22 cellular contexts compared by ENCODE assay signal in the genomic region with DNA sequence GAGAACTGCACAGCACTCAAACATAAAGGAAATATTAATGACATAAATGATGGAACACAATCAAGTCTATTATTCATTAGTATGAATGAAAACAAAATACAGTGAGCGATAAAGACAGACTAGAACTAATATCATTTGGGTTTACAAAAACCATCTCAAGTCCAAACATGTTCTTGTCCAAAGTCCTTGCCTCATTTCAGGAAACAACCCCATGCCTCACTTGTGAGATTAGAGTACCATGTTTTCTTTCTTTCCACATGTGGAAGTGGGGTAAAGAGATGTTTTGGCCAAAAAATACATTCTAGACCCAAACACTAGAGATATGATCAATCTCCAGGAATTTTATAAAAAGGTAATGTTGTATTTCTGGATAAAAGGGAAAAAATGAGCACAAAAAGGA. TPM values are rescaled to one million over a fixed set of nuclear protein-coding genes. Genes with fewer than 3 reads are reported as not detected.
DNase-seq lines count a peak whose midpoint lies in the region; ATAC-seq, FAIRE-seq and TF ChIP-seq lines count a peak whose summit lies in the region.
"Had no signal": no experiment of that assay in that cellular context is flagged by ENCODE, and none has a peak within 500 bp of the region (broad histone marks: within the 10 kb centered on the region; RNA-seq: fewer than 3 reads in every experiment).

No MANE protein-coding gene starts in this region.

- intact Hi-C loops in mammary epithelial cell (cut with micrococcal nuclease) = no loop called here
- intact Hi-C loops in MCF 10A (cut with micrococcal nuclease) = no loop called here
- intact Hi-C loops in right lobe of liver (cut with DNase I) = no loop called here
- intact Hi-C loops in aorta (cut with DNase I) = loop anchor here in 1 of 2 donors (5.0 kb wide), 1 partner anchor 36 kb away; no protein-coding TSS in a partner anchor

- dilution Hi-C loops in mammary epithelial cell (cut with HindIII; ENCODE audit: low sequenced_read_pairs) (no loop called here), keratinocyte (cut with MboI; ENCODE audit: extremely low pct_ligation_motif_present, low sequenced_read_pairs) (no loop called here)

- no peaks in the 10 kb centered on the region for H3K27me3 Mint-ChIP-seq in MCF 10A (ENCODE audit: insufficient read depth, unreplicated experiment)
- H3K27me3 Mint-ChIP-seq: B cell; CD4-positive, CD25-positive, alpha-beta regulatory T cell had no signal

- 29% methylated on average over 1 of the region's 1 CpG for WGBS in mammary epithelial cell (ENCODE audit: low coverage, missing lambda C conversion rate)
- WGBS in right lobe of liver (ENCODE audit: insufficient coverage, low coverage, low lambda C conversion rate, missing lambda C conversion rate) = 85% methylated on average over 1 of the region's 1 CpG
- WGBS in aorta, 2 donors = 80 to 83% methylated on average over 1 of the region's 1 CpG
- 74 to 84% methylated on average over 1 of the region's 1 CpG for WGBS in tibial nerve, 2 donors

- H2AFZ ChIP-seq in mammary epithelial cell (ENCODE audit: low read depth, low read length) (no peak overlapping the region), keratinocyte (ENCODE audit: control insufficient read depth, low read length) (no peak overlapping the region)

- no peaks in the 10 kb centered on the region for H3K36me3 ChIP-seq in mammary epithelial cell (ENCODE audit: insufficient read depth, low read length)
- no peaks in the 10 kb centered on the region for H3K36me3 ChIP-seq in keratinocyte (ENCODE audit: control insufficient read depth in 2 of 2, extremely low read depth in 1 of 2, insufficient read depth in 2 of 2, low read length in 2 of 2)
- no peaks in the 10 kb centered on the region for H3K36me3 ChIP-seq in right lobe of liver
- no peaks in the 10 kb centered on the region for H3K36me3 ChIP-seq in aorta (ENCODE audit: control insufficient read depth in 1 of 2, insufficient read depth in 2 of 2, low read length in 1 of 2)
- H3K36me3 ChIP-seq in tibial nerve = peaks cover 0 to 30% (median 0%) of the 10 kb centered on the region in 3 donors
- H3K36me3 ChIP-seq: BLaER1, HAP-1 had no signal

- DNase-seq in mammary epithelial cell (peak; percentile 41), MCF 10A (ENCODE audit: unreplicated experiment) (no peak), keratinocyte (ENCODE audit: low read depth, low spot score) (no peak), right lobe of liver (no peak), aorta (no peak), tibial nerve (ENCODE audit: low spot score in 2 of 2) (no peak)
- DNase-seq: Caco-2; CD4-positive, CD25-positive, alpha-beta regulatory T cell; CD8-positive, alpha-beta T cell; DMS153; DND-41; GOT3; HFFc6 had no signal

- BruUV-seq in mammary epithelial cell (replicated peaks; lab: Mats Ljungman, UMichigan) = no TSS peak
- no TSS peak for BruUV-seq in MCF 10A (replicated peaks; lab: Mats Ljungman, UMichigan)

- CTCF ChIA-PET in mammary epithelial cell (lab: Charles Lee; ENCODE audit: low non-redundant PET) (no interaction called here), MCF 10A (lab: Yijun Ruan, JAX) (no interaction called here)

- H3K4me2 ChIP-seq in mammary epithelial cell (ENCODE audit: insufficient read depth, low read depth, low read length) (peak overlapping the region; percentile 37), keratinocyte (ENCODE audit: control insufficient read depth, extremely low read depth, insufficient read depth, low read depth, low read length) (peak overlapping the region; percentile 9)
- H3K4me2 ChIP-seq: BLaER1 had no signal

- no peak for TF ChIP-seq EP300 in tibial nerve (IDR thresholded peaks at IDR 0.05)

- H3K36me3 Mint-ChIP-seq in MCF 10A (ENCODE audit: insufficient read depth, unreplicated experiment) = peaks cover 22% of the 10 kb centered on the region

- H3K79me2 ChIP-seq in mammary epithelial cell (ENCODE audit: insufficient read depth, low read length) (no peaks in the 10 kb centered on the region), keratinocyte (ENCODE audit: control insufficient read depth, insufficient read depth, low read length) (no peaks in the 10 kb centered on the region)

- H3K9ac ChIP-seq in mammary epithelial cell (ENCODE audit: insufficient read depth, low read length) = no peak overlapping the region
- H3K9ac ChIP-seq in keratinocyte (ENCODE audit: control insufficient read depth, extremely low read depth, insufficient read depth, low read length) = no peak overlapping the region
- H3K9ac ChIP-seq: BLaER1 had no signal

- no peak for FAIRE-seq in keratinocyte (lab: Jason Lieb, UNC)
- FAIRE-seq: A204.1, GM12892, H54 had no signal

- no peaks in the 10 kb centered on the region for H3K9me3 ChIP-seq in mammary epithelial cell (replicated peaks; ENCODE audit: insufficient read depth, low read length)
- no peaks in the 10 kb centered on the region for H3K9me3 ChIP-seq in keratinocyte (ENCODE audit: control insufficient read depth, low read depth, low read length)
- no peaks in the 10 kb centered on the region for H3K9me3 ChIP-seq in right lobe of liver
- H3K9me3 ChIP-seq in aorta (ENCODE audit: control insufficient read depth, low read length) = no peaks in the 10 kb centered on the region
- no peaks in the 10 kb centered on the region for H3K9me3 ChIP-seq in tibial nerve
- H3K9me3 ChIP-seq: BLaER1, Caco-2, HAP-1 had no signal

- H3K4me1 ChIP-seq in mammary epithelial cell (ENCODE audit: insufficient read depth, low read length) = peaks cover 34% of the 10 kb centered on the region
- H3K4me1 ChIP-seq in keratinocyte (ENCODE audit: control insufficient read depth, extremely low read depth, insufficient read depth, low read length) = peaks cover 45% of the 10 kb centered on the region
- H3K4me1 ChIP-seq in right lobe of liver = peaks cover 0 to 66% (median 4%) of the 10 kb centered on the region in 4 donors
- H3K4me1 ChIP-seq in aorta (ENCODE audit: control insufficient read depth in 1 of 2, insufficient read depth in 2 of 2, low read length in 2 of 2) = peaks cover 2 to 3% of the 10 kb centered on the region in 2 donors
- H3K4me1 ChIP-seq in tibial nerve = no peaks in the 10 kb centered on the region
- H3K4me1 ChIP-seq: BLaER1 had no signal

- H3K4me3 Mint-ChIP-seq in MCF 10A (ENCODE audit: unreplicated experiment) = no peak overlapping the region
- H3K4me3 Mint-ChIP-seq: B cell; CD4-positive, CD25-positive, alpha-beta regulatory T cell; CD8-positive, alpha-beta T cell; HFFc6 had no signal

- POLR2A ChIA-PET in MCF 10A (lab: Yijun Ruan, JAX) = interaction anchor here (0.6 to 6.9 kb wide), 5 partner anchors 42 to 148 kb away, joined by 3 to 198 read pairs (median 19); a partner anchor contains a TSS

- H3K4me1 Mint-ChIP-seq in MCF 10A (ENCODE audit: insufficient read depth, unreplicated experiment) = peaks cover 29% of the 10 kb centered on the region
- H3K4me1 Mint-ChIP-seq: B cell had no signal

- in situ Hi-C loops in mammary epithelial cell (cut with MboI; ENCODE audit: low sequenced_read_pairs in 2 of 2) = no loop called here

- H3K27me3 ChIP-seq in mammary epithelial cell (ENCODE audit: insufficient read depth, low read length) = no peaks in the 10 kb centered on the region
- no peaks in the 10 kb centered on the region for H3K27me3 ChIP-seq in keratinocyte (ENCODE audit: control insufficient read depth, extremely low read depth, insufficient read depth, low read length)
- H3K27me3 ChIP-seq in right lobe of liver = no peaks in the 10 kb centered on the region
- no peaks in the 10 kb centered on the region for H3K27me3 ChIP-seq in aorta (ENCODE audit: control insufficient read depth in 1 of 2, insufficient read depth in 2 of 2, low read length in 1 of 2)
- H3K27me3 ChIP-seq in tibial nerve = no peaks in the 10 kb centered on the region
- H3K27me3 ChIP-seq: BLaER1 had no signal

- no peak overlapping the region for H3K27ac ChIP-seq in mammary epithelial cell (ENCODE audit: insufficient read depth, low read depth, low read length)
- H3K27ac ChIP-seq in keratinocyte (ENCODE audit: control insufficient read depth, insufficient read depth, low read length) = no peak overlapping the region
- H3K27ac ChIP-seq in right lobe of liver = peak overlapping the region in 2 of 3 donors; percentile 9 to 65
- no peak overlapping the region for H3K27ac ChIP-seq in aorta (ENCODE audit: low read depth in 1 of 2, low read length in 2 of 2)
- no peak overlapping the region for H3K27ac ChIP-seq in tibial nerve
- H3K27ac ChIP-seq: 22Rv1, BLaER1, C4-2B had no signal

- TF ChIP-seq POLR2A in right lobe of liver (IDR thresholded peaks at IDR 0.05) = no peak
- TF ChIP-seq POLR2A in tibial nerve (IDR thresholded peaks at IDR 0.05) = no peak

- TF ChIP-seq CTCF in mammary epithelial cell (conservative IDR thresholded peaks at IDR 0.05 in 1 of 2, IDR thresholded peaks at IDR 0.05 in 1 of 2; ENCODE audit: extremely low read depth in 1 of 2, insufficient read depth in 1 of 2, low read depth in 1 of 2, low read length in 2 of 2) (no peak), MCF 10A (IDR thresholded peaks at IDR 0.05; ENCODE audit: unreplicated experiment) (no peak), keratinocyte (optimal IDR thresholded peaks at IDR 0.05 in 1 of 3, IDR thresholded peaks at IDR 0.05 in 1 of 3, conservative IDR thresholded peaks at IDR 0.05 in 1 of 3; ENCODE audit: extremely low read depth in 1 of 3, insufficient read depth in 2 of 3, low read length in 3 of 3) (no peak), right lobe of liver (IDR thresholded peaks at IDR 0.05) (no peak), tibial nerve (IDR thresholded peaks at IDR 0.05) (no peak)

- no peaks in the 10 kb centered on the region for H3K9me3 Mint-ChIP-seq in MCF 10A (ENCODE audit: unreplicated experiment)
- H3K9me3 Mint-ChIP-seq: CD8-positive, alpha-beta T cell; HFFc6 had no signal

- no peak for ATAC-seq in right lobe of liver
- no peak for ATAC-seq in HG03045 (IDR thresholded peaks at IDR 0.05; ENCODE audit: unreplicated experiment)
- ATAC-seq in aorta (ENCODE audit: low FRiP score) = no peak
- ATAC-seq: CD8-positive, alpha-beta T cell had no signal

- H3K27ac Mint-ChIP-seq in MCF 10A (ENCODE audit: low read depth, unreplicated experiment) = no peak overlapping the region
- H3K27ac Mint-ChIP-seq: B cell; CD4-positive, CD25-positive, alpha-beta regulatory T cell; CD8-positive, alpha-beta T cell; HFFc6 had no signal

- H3K4me3 ChIP-seq in mammary epithelial cell (replicated peaks in 1 of 3; ENCODE audit: insufficient read depth in 1 of 3, low read depth in 2 of 3, low read length in 3 of 3) = no peak overlapping the region
- no peak overlapping the region for H3K4me3 ChIP-seq in keratinocyte (ENCODE audit: control insufficient read depth in 2 of 3, extremely low read depth in 1 of 3, insufficient read depth in 2 of 3, low read depth in 1 of 3, low read length in 3 of 3)
- no peak overlapping the region for H3K4me3 ChIP-seq in right lobe of liver
- no peak overlapping the region for H3K4me3 ChIP-seq in aorta (ENCODE audit: low read length in 2 of 2)
- H3K4me3 ChIP-seq in tibial nerve = no peak overlapping the region
- H3K4me3 ChIP-seq: BLaER1, HAP-1 had no signal

- H3K9me1 ChIP-seq in keratinocyte (ENCODE audit: control insufficient read depth, extremely low read depth, insufficient read depth, low read length) = no peaks in the 10 kb centered on the region

- H4K20me1 ChIP-seq in mammary epithelial cell (ENCODE audit: insufficient read depth, low read length) = no peaks in the 10 kb centered on the region
- H4K20me1 ChIP-seq in keratinocyte (ENCODE audit: control insufficient read depth, extremely low read depth, insufficient read depth, low read length) = no peaks in the 10 kb centered on the region
- H4K20me1 ChIP-seq: BLaER1 had no signal

RNA-seq across cellular contexts. Expression of a gene that starts 53.3 kb away (rescaled TPM):
- total RNA-seq in mammary epithelial cell = 100 to 1,000 TPM in 1 of 2 donors, 10 to 100 TPM in 1; 88.7 to 112 TPM
- 107 TPM for polyA plus RNA-seq in mammary epithelial cell
- polyA minus RNA-seq in mammary epithelial cell = 116 TPM
- total RNA-seq in MCF 10A (2022) = 135 and 180 TPM in 2 replicates
- 148 to 209 TPM (median 177 TPM) in 3 replicates for polyA plus RNA-seq in keratinocyte
- polyA plus RNA-seq in keratinocyte (2011; ENCODE audit: low read depth) = 270 TPM
- 125 and 255 TPM in 2 replicates for polyA plus RNA-seq in keratinocyte (2011; cell fraction: cytosol; rRNA removed)
- polyA plus RNA-seq in keratinocyte (2011; cell fraction: nucleus; rRNA removed) = 188 and 209 TPM in 2 replicates
- polyA plus RNA-seq in keratinocyte (2012; ENCODE audit: low replicate concordance) = 73.8 and 149 TPM in 2 replicates
- 111 to 217 TPM (median 195 TPM) in 3 replicates for polyA minus RNA-seq in keratinocyte
- 156 TPM for polyA minus RNA-seq in keratinocyte (2011; cell fraction: cytosol; rRNA and poly(A)+ RNA removed)
- polyA minus RNA-seq in keratinocyte (2011; cell fraction: nucleus; rRNA and poly(A)+ RNA removed) = 72.8 and 148 TPM in 2 replicates
- total RNA-seq in right lobe of liver = 10 to 100 TPM; 27.9 to 83.6 (median 35.6) TPM
- total RNA-seq in aorta = 100 to 1,000 TPM; 101 to 131 TPM
- 100 to 1,000 TPM in 1 of 2 donors, 10 to 100 TPM in 1; 83.4 to 103 TPM for polyA plus RNA-seq in aorta
- 100 to 1,000 TPM; 112 to 164 (median 145) TPM for total RNA-seq in tibial nerve

Comparison
In these comparisons a context has a peak if more than half of its experiments do, and no peak if none do; other contexts are left out.
1. H3K27ac ChIP-seq: peak in right lobe of liver (2 of 3); none in mammary epithelial cell (single experiment), keratinocyte (single experiment), aorta (0 of 2) and tibial nerve (0 of 4).